Comparison of ENCODE assay signal across 21 cellular contexts in the genomic region with DNA sequence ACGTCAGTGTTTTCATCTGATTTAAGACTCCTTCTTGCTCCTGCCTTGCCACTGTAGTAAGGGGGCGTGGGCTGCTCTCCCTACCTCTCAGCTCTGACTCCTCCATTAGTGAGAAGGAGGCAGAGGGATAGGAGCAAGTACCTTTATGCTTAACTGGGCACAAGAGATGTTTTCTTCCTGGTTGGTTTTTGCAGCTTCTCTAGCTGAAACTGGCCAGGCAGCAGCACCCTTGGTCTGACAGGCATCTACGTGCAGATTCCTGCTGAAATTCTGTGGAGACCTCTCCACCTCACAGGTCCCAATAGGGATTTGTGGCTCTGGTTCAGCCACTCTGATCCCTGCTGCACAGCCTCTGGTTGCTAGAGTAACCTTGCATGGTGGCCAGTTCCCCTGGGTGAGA.
"Had no signal": no experiment of that assay in that cellular context is flagged by ENCODE, and none has a peak within 500 bp of the region (broad histone marks: within the 10 kb centered on the region; RNA-seq: fewer than 3 reads in every experiment).

No MANE protein-coding gene starts in this region.

- H3K27ac ChIP-seq: HL-60, RWPE1 had no signal

- ATAC-seq: K562, Panc1, T-cell had no signal

- H3K9me2 ChIP-seq: SK-N-SH had no signal

- H3K9ac ChIP-seq: SK-N-SH had no signal

- DNase-seq: MV-4-11, NCI-H1048, NCI-H1105, NCI-H1417 treated with DMSO at 0.1 percent for 48 hours, NCI-H146, NCI-H1694 treated with DMSO at 0.1 percent for 48 hours, NCI-H1930, NCI-H2081, NCI-H2107, NCI-H2227 treated with DMSO at 0.1 percent for 48 hours, NCI-H524, NCI-H526 treated with DMSO at 0.1 percent for 48 hours, NCI-H748 treated with DMSO at 0.1 percent for 48 hours, SHP77, SK-N-SH, SW 1271, T-cell had no signal

- H3K9me3 ChIP-seq: SK-N-SH had no signal

- H3K4me3 ChIP-seq: K562 had no signal

- H3K4me2 ChIP-seq: SK-N-SH had no signal
